ENCODE assay signal across 8 cellular contexts in genomic region chr21:42495765-42496119, GRCh38. TPM values are rescaled to one million over a fixed set of nuclear protein-coding genes. Genes with fewer than 3 reads are reported as not detected.
DNase-seq lines count a peak whose midpoint lies in the region; ATAC-seq, FAIRE-seq and TF ChIP-seq lines count a peak whose summit lies in the region.

No MANE protein-coding gene starts in this region.

- in situ Hi-C loops in Panc1 (cut with HindIII; ENCODE audit: low pct_unique_long_range_greater_than_20kb, low sequenced_read_pairs): no loop called here

- H3K36me3 ChIP-seq in DOHH2 (ENCODE audit: control insufficient read depth, low read length): no peaks in the 10 kb centered on the region
- H3K36me3 ChIP-seq in Panc1 (ENCODE audit: control insufficient read depth, insufficient read depth, low read length): no peaks in the 10 kb centered on the region
- H3K36me3 ChIP-seq in esophagus squamous epithelium: no peaks in the 10 kb centered on the region
- H3K36me3 ChIP-seq in osteoblast (ENCODE audit: insufficient read depth, low read length): no peaks in the 10 kb centered on the region

- no peaks in the 10 kb centered on the region for H3F3A ChIP-seq in DOHH2 (ENCODE audit: control insufficient read depth, insufficient read depth)

- no peak overlapping the region for H3K27ac ChIP-seq in DOHH2 (ENCODE audit: low read depth, low read length)
- 0 out of 2 replicates have a peak overlapping the region, but pooled peaks have one; percentile 44 for H3K27ac ChIP-seq in Panc1 (ENCODE audit: low read length)
- H3K27ac ChIP-seq in esophagus squamous epithelium: peak overlapping the region in 3 of 4 donors; percentile 65 to 89 (median 71)
- H3K27ac ChIP-seq in osteoblast (ENCODE audit: low read depth, low read length): peak overlapping the region; percentile 12

- POLR2A ChIA-PET in HEK293T (lab: Yijun Ruan, JAX) (interaction anchor here (1.3 kb wide), 1 partner anchor 19 kb away, joined by 4 read pairs; no protein-coding TSS in a partner anchor), Panc1 (lab: Charles Lee) (interaction anchor here (0.5 to 0.8 kb wide), 4 partner anchors 27 to 430 kb away, joined by 3 to 5 read pairs (median 4); no protein-coding TSS in a partner anchor)

- FAIRE-seq in GM12892 (lab: Jason Lieb, UNC): no peak

- peaks cover 9% of the 10 kb centered on the region for H3K27me3 ChIP-seq in DOHH2 (ENCODE audit: control insufficient read depth, low read length)
- no peaks in the 10 kb centered on the region for H3K27me3 ChIP-seq in Panc1 (ENCODE audit: control insufficient read depth, insufficient read depth, low read length)
- H3K27me3 ChIP-seq in esophagus squamous epithelium: no peaks in the 10 kb centered on the region
- no peaks in the 10 kb centered on the region for H3K27me3 ChIP-seq in osteoblast (ENCODE audit: insufficient read depth, low read length)

- H3K9me2 ChIP-seq in DOHH2 (replicated peaks; ENCODE audit: control insufficient read depth, low read length): no peaks in the 10 kb centered on the region

- H2AFZ ChIP-seq in osteoblast (ENCODE audit: low read length): peak overlapping the region; percentile 96

- TF ChIP-seq CTCF in DOHH2 (IDR thresholded peaks at IDR 0.05; ENCODE audit: low read depth, low read length, poor library complexity, severe bottlenecking): no peak
- no peak for TF ChIP-seq CTCF in Panc1 (IDR thresholded peaks at IDR 0.05)
- no peak for TF ChIP-seq CTCF in esophagus squamous epithelium (IDR thresholded peaks at IDR 0.05)
- TF ChIP-seq CTCF in osteoblast (IDR thresholded peaks at IDR 0.05; ENCODE audit: extremely low read depth, low read depth, low read length): no peak

- intact Hi-C loops in Panc1 (cut with micrococcal nuclease; ENCODE audit: unreplicated experiment): no loop called here
- intact Hi-C loops in esophagus squamous epithelium (cut with DNase I): no loop called here

- H3K79me2 ChIP-seq in DOHH2 (ENCODE audit: control insufficient read depth, low read length) (no peaks in the 10 kb centered on the region), osteoblast (ENCODE audit: insufficient read depth, low read length) (no peaks in the 10 kb centered on the region)

- 0% methylated on average over 7 of the region's 18 CpGs for WGBS in esophagus squamous epithelium, 2 donors

- no peaks in the 10 kb centered on the region for H3K9me3 ChIP-seq in DOHH2 (ENCODE audit: control insufficient read depth, insufficient read depth, low read length)
- H3K9me3 ChIP-seq in Panc1 (ENCODE audit: control insufficient read depth, insufficient read depth, low read depth, low read length): no peaks in the 10 kb centered on the region
- no peaks in the 10 kb centered on the region for H3K9me3 ChIP-seq in esophagus squamous epithelium
- no peaks in the 10 kb centered on the region for H3K9me3 ChIP-seq in osteoblast (ENCODE audit: low read depth, low read length)

- H4K20me1 ChIP-seq in DOHH2 (ENCODE audit: control insufficient read depth, insufficient read depth, low read depth, low read length) (no peaks in the 10 kb centered on the region), osteoblast (ENCODE audit: insufficient read depth, low read length) (no peaks in the 10 kb centered on the region)

- H3K4me1 ChIP-seq in DOHH2 (ENCODE audit: control insufficient read depth, low read length) (peaks cover 30% of the 10 kb centered on the region), Panc1 (ENCODE audit: control insufficient read depth, insufficient read depth, low read length) (no peaks in the 10 kb centered on the region), esophagus squamous epithelium (peaks cover 7 to 26% (median 10%) of the 10 kb centered on the region in 3 donors), osteoblast (ENCODE audit: insufficient read depth, low read length) (peaks cover 12% of the 10 kb centered on the region)

- CTCF ChIA-PET in HEK293T (lab: Yijun Ruan, JAX): no interaction called here
- CTCF ChIA-PET in Panc1 (lab: Charles Lee): no interaction called here

- BruUV-seq in Panc1 (replicated peaks; lab: Mats Ljungman, UMichigan): no TSS peak

- DNase-seq in HEK293T (ENCODE audit: extremely low spot score): no peak
- no peak for DNase-seq in Panc1 (ENCODE audit: low read depth, low spot score)
- DNase-seq in esophagus squamous epithelium (lab: John Stamatoyannopoulos, UW): no peak
- no peak for DNase-seq in osteoblast (ENCODE audit: insufficient read length, low spot score, missing footprints)
- no peak for DNase-seq in GM12892 (ENCODE audit: insufficient read length)

- ATAC-seq in Panc1 (peak; percentile 15), GM21360 (IDR thresholded peaks at IDR 0.05; ENCODE audit: unreplicated experiment) (no peak), HG02840 (IDR thresholded peaks at IDR 0.05; ENCODE audit: low FRiP score, unreplicated experiment) (no peak)

- peak overlapping the region; percentile 97 for H3K4me2 ChIP-seq in DOHH2 (ENCODE audit: low read length)
- H3K4me2 ChIP-seq in osteoblast (ENCODE audit: insufficient read depth, low read length): peak overlapping the region; percentile 97

- peak overlapping the region; percentile 89 for H3K4me3 ChIP-seq in DOHH2 (ENCODE audit: low read length)
- H3K4me3 ChIP-seq in Panc1 (ENCODE audit: low read depth in 2 of 2, low read length in 2 of 2): peak overlapping the region; percentile 64 to 69
- H3K4me3 ChIP-seq in esophagus squamous epithelium: peak overlapping the region; percentile 60 to 80 (median 72)
- peak overlapping the region; percentile 82 for H3K4me3 ChIP-seq in osteoblast (ENCODE audit: insufficient read depth, low read length)

- TF ChIP-seq POLR2A in esophagus squamous epithelium (IDR thresholded peaks at IDR 0.05): no peak
- no peak for TF ChIP-seq POLR2A in GM12892 (IDR thresholded peaks at IDR 0.05; ENCODE audit: low read depth, low read length)

TF ChIP-seq in HEK293T, 16 proteins besides CTCF, POLR2A, EP300 and RAD21:
- TF ChIP-seq TARDBP (IDR thresholded peaks at IDR 0.05) (no peak), ZNF384 (IDR thresholded peaks at IDR 0.05) (no peak), FOXM1 (IDR thresholded peaks at IDR 0.05; ENCODE audit: borderline replicate concordance) (no peak), L3MBTL2 (conservative IDR thresholded peaks at IDR 0.05) (peak; percentile 63), SP1 (IDR thresholded peaks at IDR 0.05) (no peak), ELF4 (IDR thresholded peaks at IDR 0.05) (no peak)

RNA-seq across cellular contexts. Expression of gene RSPH1, which starts 0.3 kb away (rescaled TPM):
- total RNA-seq in Panc1 (2021; ENCODE audit: unreplicated experiment): 0.46 TPM
- polyA plus RNA-seq in Panc1 (2012; ENCODE audit: insufficient read length): 1.6 TPM
- total RNA-seq in esophagus squamous epithelium: under 1 TPM in 1 of 4 donors, not detected in 3; 0.19 TPM
- total RNA-seq in osteoblast: 0.29 TPM in 1 of 2 replicates, not detected in the other
- polyA plus RNA-seq in GM12892 (2012; ENCODE audit: missing spikeins): 1.9 TPM

RNA-seq across cellular contexts. Expression of gene SLC37A1, which starts 17.9 kb away (rescaled TPM):
- total RNA-seq in Panc1 (2021; ENCODE audit: unreplicated experiment) (7.7 TPM), esophagus squamous epithelium (10 to 100 TPM; 10.7 to 21.1 (median 14.0) TPM), osteoblast (5.9 and 6.9 TPM in 2 replicates)
- 9.2 TPM for polyA plus RNA-seq in Panc1 (2012; ENCODE audit: insufficient read length)
- polyA plus RNA-seq in GM12892 (2012; ENCODE audit: missing spikeins): 15.2 TPM
